21 cellular contexts compared by ENCODE assay signal in the genomic region with DNA sequence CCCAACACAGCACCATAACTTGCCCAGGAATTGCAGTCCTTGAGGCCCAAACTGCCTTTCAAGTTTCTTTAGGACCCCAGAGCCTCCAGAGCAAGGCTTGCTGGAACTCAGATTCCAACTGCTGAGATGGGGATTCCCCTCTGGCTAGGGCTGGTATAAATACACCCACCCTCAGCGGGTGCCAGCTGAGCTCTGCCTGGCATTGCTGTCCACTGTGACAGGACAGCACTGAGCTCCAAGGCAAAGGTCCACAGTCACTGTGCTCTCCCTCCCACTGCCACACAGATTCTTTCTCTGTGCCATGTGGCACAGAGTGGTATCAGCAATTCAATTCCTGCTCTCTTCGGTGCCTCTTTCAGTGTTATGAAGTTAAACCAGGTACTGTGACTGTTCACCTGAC.
DNase-seq lines count a peak whose midpoint lies in the region; ATAC-seq, FAIRE-seq and TF ChIP-seq lines count a peak whose summit lies in the region.
"Had no signal": no experiment of that assay in that cellular context is flagged by ENCODE, and none has a peak within 500 bp of the region (broad histone marks: within the 10 kb centered on the region; RNA-seq: fewer than 3 reads in every experiment).

No MANE protein-coding gene starts in this region.

- no peak for FAIRE-seq in kidney (lab: Jason Lieb, UNC)
- FAIRE-seq: G401.6, GM12891, GM19239, H1, HTR-8/SVneo had no signal

- intact Hi-C loops in heart left ventricle (cut with DNase I) (no loop called here), cardiac septum (cut with DNase I) (no loop called here), heart right ventricle (cut with DNase I) (no loop called here), kidney (cut with DNase I) (no loop called here)

- peaks cover 0 to 6% (median 0%) of the 10 kb centered on the region in 12 donors for H3K9me3 ChIP-seq in heart left ventricle
- H3K9me3 ChIP-seq in heart right ventricle = peaks cover 0 to 1% (median 0%) of the 10 kb centered on the region in 11 donors
- no peaks in the 10 kb centered on the region for H3K9me3 ChIP-seq in kidney (ENCODE audit: control insufficient read depth in 1 of 2, low read length in 2 of 2)
- H3K9me3 ChIP-seq: BE2C had no signal

- H3K4me3 ChIP-seq in heart left ventricle = no peak overlapping the region
- no peak overlapping the region for H3K4me3 ChIP-seq in heart right ventricle
- no peak overlapping the region for H3K4me3 ChIP-seq in kidney (ENCODE audit: low read length in 2 of 2)

- WGBS in heart left ventricle, 4 donors = 44 to 58% (median 47%) methylated on average over 2 of the region's 2 CpGs
- 41 to 58% methylated on average over 2 of the region's 2 CpGs for WGBS in heart right ventricle, 2 donors

- H3K4me1 ChIP-seq in heart left ventricle (no peaks in the 10 kb centered on the region), heart right ventricle (no peaks in the 10 kb centered on the region), kidney (ENCODE audit: control insufficient read depth in 1 of 2, insufficient read depth in 1 of 2, low read depth in 1 of 2, low read length in 2 of 2) (no peaks in the 10 kb centered on the region)
- H3K4me1 ChIP-seq: BE2C had no signal

- TF ChIP-seq CTCF in heart left ventricle (IDR thresholded peaks at IDR 0.05) (no peak), heart right ventricle (IDR thresholded peaks at IDR 0.05) (no peak), kidney (IDR thresholded peaks at IDR 0.05; ENCODE audit: borderline replicate concordance, extremely low read depth, insufficient read depth) (no peak)

- no peaks in the 10 kb centered on the region for H3K9me3 Mint-ChIP-seq in activated naive CD4-positive, alpha-beta T cell treated with anti-CD3 and anti-CD28 coated beads, Interleukin-2, amount 50 U/mL, for 72 hours
- H3K9me3 Mint-ChIP-seq: H9 had no signal

- ATAC-seq in heart left ventricle (peak; percentile 55 to 89 (median 74)), heart right ventricle (peak; percentile 61 to 83 (median 72))
- no peak for ATAC-seq in activated naive CD4-positive, alpha-beta T cell treated with anti-CD3 and anti-CD28 coated beads, Interleukin-2, amount 50 U/mL, for 72 hours

- H3K36me3 ChIP-seq in heart left ventricle = no peaks in the 10 kb centered on the region
- no peaks in the 10 kb centered on the region for H3K36me3 ChIP-seq in heart right ventricle
- H3K36me3 ChIP-seq in kidney (ENCODE audit: control insufficient read depth in 1 of 2, insufficient read depth in 2 of 2, low read length in 2 of 2) = no peaks in the 10 kb centered on the region
- H3K36me3 ChIP-seq: BE2C had no signal

- no peaks in the 10 kb centered on the region for H3K36me3 Mint-ChIP-seq in activated naive CD4-positive, alpha-beta T cell treated with anti-CD3 and anti-CD28 coated beads, Interleukin-2, amount 50 U/mL, for 72 hours
- H3K36me3 Mint-ChIP-seq: CD4-positive, CD25-positive, alpha-beta regulatory T cell; CD8-positive, alpha-beta memory T cell had no signal

- H3K27ac ChIP-seq in heart left ventricle = no peak overlapping the region
- no peak overlapping the region for H3K27ac ChIP-seq in heart right ventricle
- H3K27ac ChIP-seq in kidney (ENCODE audit: low read depth in 2 of 2, low read length in 2 of 2) = no peak overlapping the region

- no peaks in the 10 kb centered on the region for H3K27me3 ChIP-seq in heart left ventricle
- H3K27me3 ChIP-seq in heart right ventricle = no peaks in the 10 kb centered on the region
- H3K27me3 ChIP-seq: BE2C had no signal

- no peak overlapping the region for H3K9ac ChIP-seq in kidney (ENCODE audit: low read length in 2 of 2)

- H3K27ac Mint-ChIP-seq in activated naive CD4-positive, alpha-beta T cell treated with anti-CD3 and anti-CD28 coated beads, Interleukin-2, amount 50 U/mL, for 72 hours = no peak overlapping the region
- H3K27ac Mint-ChIP-seq: CD4-positive, CD25-positive, alpha-beta regulatory T cell; CD8-positive, alpha-beta memory T cell; H9 had no signal

- DNase-seq in heart left ventricle (peak in 2 of 5 donors; percentile 13 to 32), cardiac septum (ENCODE audit: low spot score) (no peak), heart right ventricle (peak in 1 of 2 donors; percentile 21), kidney (peak; percentile 24), hepatic stellate cell (ENCODE audit: low spot score) (no peak)
- DNase-seq in central memory CD4-positive, alpha-beta T cell = no peak
- no peak for DNase-seq in activated naive CD4-positive, alpha-beta T cell treated with anti-CD3 and anti-CD28 coated beads, Interleukin-2, amount 50 U/mL, for 72 hours (ENCODE audit: low spot score in 2 of 2)
- DNase-seq: ACHN; BE2C; C1 segment of cervical spinal cord; CD4-positive, CD25-positive, alpha-beta regulatory T cell; CD8-positive, alpha-beta memory T cell; COR-L47; DMS 273 treated with DMSO at 0.1 percent for 48 hours; DMS53; H9 had no signal

- TF ChIP-seq POLR2A in heart left ventricle (IDR thresholded peaks at IDR 0.05) = no peak

Comparison
In these comparisons a context has a peak if more than half of its experiments do, and no peak if none do; other contexts are left out.
1. ATAC-seq: peak in heart left ventricle (4 of 4) and heart right ventricle (8 of 8); none in activated naive CD4-positive, alpha-beta T cell treated with anti-CD3 and anti-CD28 coated beads, Interleukin-2, amount 50 U/mL, for 72 hours (0 of 2).